ENCODE assay signal across 21 cellular contexts in the genomic region with DNA sequence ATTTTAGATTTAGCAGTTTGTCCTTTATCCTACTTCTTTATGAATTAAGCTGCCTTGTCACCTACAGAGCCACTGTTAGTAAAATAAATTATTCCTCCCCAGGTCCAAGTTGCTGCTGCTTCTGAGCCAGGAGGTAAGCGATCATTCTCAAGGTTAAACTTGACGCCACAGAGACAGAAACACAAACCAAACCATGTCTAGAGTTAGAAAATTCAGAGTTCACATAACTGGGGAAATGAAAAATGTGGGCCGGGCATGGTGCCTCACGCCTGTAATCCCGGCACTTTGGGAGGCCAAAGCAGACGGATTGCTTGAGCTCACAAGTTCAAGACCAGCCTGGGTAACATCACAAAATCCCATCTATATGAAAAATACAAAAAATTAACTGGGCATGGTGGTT.
"Had no signal": no experiment of that assay in that cellular context is flagged by ENCODE, and none has a peak within 500 bp of the region (broad histone marks: within the 10 kb centered on the region; RNA-seq: fewer than 3 reads in every experiment).

No MANE protein-coding gene starts in this region.

- H3K27ac Mint-ChIP-seq: activated CD4-positive, alpha-beta memory T cell treated with anti-CD3 and anti-CD28 coated beads for 36 hours; activated naive CD8-positive, alpha-beta T cell treated with anti-CD3 and anti-CD28 coated beads, Interleukin-2, amount 10 ng/mL, durations not matched to agents 7 days and 5 days; endodermal cell; T-helper 17 cell had no signal

- H3K27ac ChIP-seq: dorsolateral prefrontal cortex, esophagus squamous epithelium, gastrocnemius medialis, tibial artery had no signal

- H3K27me3 Mint-ChIP-seq: activated CD4-positive, alpha-beta memory T cell treated with anti-CD3 and anti-CD28 coated beads for 36 hours; T-helper 17 cell had no signal

- H3K9me3 Mint-ChIP-seq: activated CD4-positive, alpha-beta memory T cell treated with anti-CD3 and anti-CD28 coated beads for 36 hours; activated naive CD8-positive, alpha-beta T cell treated with anti-CD3 and anti-CD28 coated beads, Interleukin-2, amount 10 ng/mL, durations not matched to agents 7 days and 5 days; endodermal cell; neural crest cell had no signal

- H3K36me3 ChIP-seq: esophagus squamous epithelium, gastrocnemius medialis, tibial artery had no signal

- DNase-seq: activated CD4-positive, alpha-beta memory T cell treated with anti-CD3 and anti-CD28 coated beads for 36 hours; activated CD4-positive, alpha-beta T cell treated with anti-CD3 and anti-CD28 coated beads for 48 hours; activated naive CD4-positive, alpha-beta T cell treated with Interleukin-2 at 50 U/mL for 16 hours; activated naive CD8-positive, alpha-beta T cell treated with anti-CD3 and anti-CD28 coated beads, Interleukin-2, amount 10 ng/mL, durations not matched to agents 7 days and 5 days; activated T-cell treated with anti-CD3 and anti-CD28 coated beads, Interleukin-2, amount 50 U/mL, for 48 hours; amygdala; dorsolateral prefrontal cortex; endodermal cell; esophagus squamous epithelium; gastrocnemius medialis; hippocampal formation; left ventricle myocardium superior; occipital lobe; retina; spleen; stimulated activated CD4-positive, alpha-beta T cell treated with anti-CD3 and anti-CD28 coated beads, Interleukin-4, amount 100 ng/mL, for 1 hour; stimulated activated naive CD8-positive, alpha-beta T cell treated with anti-CD3 and anti-CD28 coated beads, Interleukin-15, Interleukin-2, amounts not matched to agents 100 U/mL and 50 U/mL, for 24 hours; SW 1271; T-helper 17 cell; tibial artery had no signal

- H3K36me3 Mint-ChIP-seq: activated CD4-positive, alpha-beta memory T cell treated with anti-CD3 and anti-CD28 coated beads for 36 hours; activated naive CD8-positive, alpha-beta T cell treated with anti-CD3 and anti-CD28 coated beads, Interleukin-2, amount 10 ng/mL, durations not matched to agents 7 days and 5 days had no signal

- H3K4me3 ChIP-seq: dorsolateral prefrontal cortex, esophagus squamous epithelium, gastrocnemius medialis, spleen, tibial artery had no signal

- H3K4me1 ChIP-seq: esophagus squamous epithelium, gastrocnemius medialis, tibial artery had no signal

- ATAC-seq: gastrocnemius medialis; left ventricle myocardium superior; stimulated activated naive CD8-positive, alpha-beta T cell treated with anti-CD3 and anti-CD28 coated beads, Interleukin-15, Interleukin-2, amounts not matched to agents 100 U/mL and 50 U/mL, for 24 hours; T-helper 17 cell had no signal

- H3K9me3 ChIP-seq: esophagus squamous epithelium, gastrocnemius medialis, spleen, tibial artery had no signal

- H3K27me3 ChIP-seq: dorsolateral prefrontal cortex, esophagus squamous epithelium, gastrocnemius medialis, spleen had no signal

- H3K4me3 Mint-ChIP-seq: activated CD4-positive, alpha-beta memory T cell treated with anti-CD3 and anti-CD28 coated beads for 36 hours; activated naive CD8-positive, alpha-beta T cell treated with anti-CD3 and anti-CD28 coated beads, Interleukin-2, amount 10 ng/mL, durations not matched to agents 7 days and 5 days; endodermal cell; neural crest cell; T-helper 17 cell had no signal
